21 cellular contexts compared by ENCODE assay signal in genomic region chr20:62725596-62726268, GRCh38. TPM values are rescaled to one million over a fixed set of nuclear protein-coding genes. Genes with fewer than 3 reads are reported as not detected.
A peak's percentile ranks its signal among the peaks of the same experiment; 100 is the strongest.
DNase-seq lines count a peak whose midpoint lies in the region; ATAC-seq and TF ChIP-seq lines count a peak whose summit lies in the region.
"Had no signal": no experiment of that assay in that cellular context is flagged by ENCODE, and none has a peak within 500 bp of the region (broad histone marks: within the 10 kb centered on the region; RNA-seq: fewer than 3 reads in every experiment).

No MANE protein-coding gene starts in this region.

- H3K9me3 Mint-ChIP-seq in activated naive CD8-positive, alpha-beta T cell treated with anti-CD3 and anti-CD28 coated beads, Interleukin-2, amount 10 ng/mL, durations not matched to agents 7 days and 5 days = peaks cover 11% of the 10 kb centered on the region
- peaks cover 10% of the 10 kb centered on the region for H3K9me3 Mint-ChIP-seq in activated naive CD8-positive, alpha-beta T cell treated with anti-CD3 and anti-CD28 coated beads, Interleukin-2, amount 50 U/mL, for 24 hours
- peaks cover 8% of the 10 kb centered on the region for H3K9me3 Mint-ChIP-seq in type B pancreatic cell

- H3K27ac Mint-ChIP-seq in activated naive CD8-positive, alpha-beta T cell treated with anti-CD3 and anti-CD28 coated beads, Interleukin-2, amount 10 ng/mL, durations not matched to agents 7 days and 5 days = peak overlapping the region; percentile 45
- no peak overlapping the region for H3K27ac Mint-ChIP-seq in activated naive CD8-positive, alpha-beta T cell treated with anti-CD3 and anti-CD28 coated beads, Interleukin-2, amount 50 U/mL, for 24 hours
- no peak overlapping the region for H3K27ac Mint-ChIP-seq in type B pancreatic cell

- H3K27ac ChIP-seq in KOPT-K1 (ENCODE audit: low read depth, low read length, poor library complexity, severe bottlenecking) (peak overlapping the region; percentile 94), lower lobe of right lung (no peak overlapping the region), transverse colon (peak overlapping the region; percentile 67 to 89 (median 82))
- H3K27ac ChIP-seq: SJCRH30 had no signal

- in situ Hi-C loops in transverse colon (cut with MboI; ENCODE audit: low pct_ligation_motif_present in 1 of 4, low pct_unique_long_range_greater_than_20kb in 1 of 4, low sequenced_read_pairs in 3 of 4) = no loop called here

- intact Hi-C loops in lower lobe of right lung (cut with DNase I) (no loop called here), transverse colon (cut with DNase I; ENCODE audit: low total_unique reads) (no loop called here)

- H3K27me3 Mint-ChIP-seq in activated naive CD8-positive, alpha-beta T cell treated with anti-CD3 and anti-CD28 coated beads, Interleukin-2, amount 10 ng/mL, durations not matched to agents 7 days and 5 days = peaks cover 16% of the 10 kb centered on the region
- H3K27me3 Mint-ChIP-seq in activated naive CD8-positive, alpha-beta T cell treated with anti-CD3 and anti-CD28 coated beads, Interleukin-2, amount 50 U/mL, for 24 hours = peaks cover 5% of the 10 kb centered on the region
- peaks cover 44% of the 10 kb centered on the region for H3K27me3 Mint-ChIP-seq in type B pancreatic cell

- peaks cover 52% of the 10 kb centered on the region for H3K27me3 ChIP-seq in lower lobe of right lung (ENCODE audit: low read depth)
- H3K27me3 ChIP-seq in transverse colon = peaks cover 42% of the 10 kb centered on the region

- no peaks in the 10 kb centered on the region for H3K36me3 ChIP-seq in KOPT-K1 (ENCODE audit: insufficient read depth, low read length)
- H3K36me3 ChIP-seq in lower lobe of right lung = no peaks in the 10 kb centered on the region
- no peaks in the 10 kb centered on the region for H3K36me3 ChIP-seq in transverse colon
- H3K36me3 ChIP-seq: HAP-1, SJCRH30 had no signal

- TF ChIP-seq POLR2A in transverse colon (IDR thresholded peaks at IDR 0.05) = no peak

- H3K4me3 ChIP-seq in lower lobe of right lung (no peak overlapping the region), transverse colon (no peak overlapping the region)
- H3K4me3 ChIP-seq: HAP-1, K562, SJCRH30 had no signal

- TF ChIP-seq CTCF in lower lobe of right lung (IDR thresholded peaks at IDR 0.05) (no peak), transverse colon (IDR thresholded peaks at IDR 0.05) (no peak), type B pancreatic cell (conservative IDR thresholded peaks at IDR 0.05) (no peak)

- ATAC-seq in activated naive CD8-positive, alpha-beta T cell treated with anti-CD3 and anti-CD28 coated beads, Interleukin-2, amount 10 ng/mL, durations not matched to agents 7 days and 5 days (ENCODE audit: low read depth) = no peak
- ATAC-seq in activated naive CD8-positive, alpha-beta T cell treated with anti-CD3 and anti-CD28 coated beads, Interleukin-2, amount 50 U/mL, for 24 hours = no peak
- ATAC-seq in lower lobe of right lung = no peak
- ATAC-seq: K562 had no signal

- no peak for TF ChIP-seq EP300 in transverse colon (IDR thresholded peaks at IDR 0.05; ENCODE audit: low read depth)

- peaks cover 16% of the 10 kb centered on the region for H3K4me1 Mint-ChIP-seq in activated naive CD8-positive, alpha-beta T cell treated with anti-CD3 and anti-CD28 coated beads, Interleukin-2, amount 10 ng/mL, durations not matched to agents 7 days and 5 days
- peaks cover 11% of the 10 kb centered on the region for H3K4me1 Mint-ChIP-seq in activated naive CD8-positive, alpha-beta T cell treated with anti-CD3 and anti-CD28 coated beads, Interleukin-2, amount 50 U/mL, for 24 hours
- no peaks in the 10 kb centered on the region for H3K4me1 Mint-ChIP-seq in type B pancreatic cell (ENCODE audit: unreplicated experiment)

- H3K4me3 Mint-ChIP-seq in activated naive CD8-positive, alpha-beta T cell treated with anti-CD3 and anti-CD28 coated beads, Interleukin-2, amount 10 ng/mL, durations not matched to agents 7 days and 5 days = no peak overlapping the region
- H3K4me3 Mint-ChIP-seq in activated naive CD8-positive, alpha-beta T cell treated with anti-CD3 and anti-CD28 coated beads, Interleukin-2, amount 50 U/mL, for 24 hours = no peak overlapping the region
- H3K4me3 Mint-ChIP-seq in type B pancreatic cell = no peak overlapping the region
- H3K4me3 Mint-ChIP-seq: CD4-positive, CD25-positive, alpha-beta regulatory T cell had no signal

- H3K9me3 ChIP-seq in KOPT-K1 (ENCODE audit: insufficient read depth, low read length, poor library complexity, severe bottlenecking) = peaks cover 14% of the 10 kb centered on the region
- peaks cover 5% of the 10 kb centered on the region for H3K9me3 ChIP-seq in lower lobe of right lung
- no peaks in the 10 kb centered on the region for H3K9me3 ChIP-seq in transverse colon
- H3K9me3 ChIP-seq: HAP-1 had no signal

- POLR2A ChIA-PET in activated naive CD8-positive, alpha-beta T cell treated with anti-CD3 and anti-CD28 coated beads, Interleukin-2, amount 10 ng/mL, durations not matched to agents 7 days and 5 days (lab: Charles Lee) = no interaction called here

- no peaks in the 10 kb centered on the region for H3K4me1 ChIP-seq in lower lobe of right lung
- peaks cover 0 to 24% (median 4%) of the 10 kb centered on the region in 4 donors for H3K4me1 ChIP-seq in transverse colon
- H3K4me1 ChIP-seq: HAP-1 had no signal

- DNase-seq in activated naive CD8-positive, alpha-beta T cell treated with anti-CD3 and anti-CD28 coated beads, Interleukin-2, amount 10 ng/mL, durations not matched to agents 7 days and 5 days = no peak
- no peak for DNase-seq in activated naive CD8-positive, alpha-beta T cell treated with anti-CD3 and anti-CD28 coated beads, Interleukin-2, amount 50 U/mL, for 24 hours
- DNase-seq in lower lobe of right lung (peak; percentile 32), transverse colon (no peak), type B pancreatic cell (ENCODE audit: extremely low spot score, unreplicated experiment) (no peak), NCI-H510A (lab: John Stamatoyannopoulos, UW) (no peak), NCI-H1105 (lab: John Stamatoyannopoulos, UW) (no peak)
- DNase-seq: 8988T; CD4-positive, CD25-positive, alpha-beta regulatory T cell; COR-L47; DMS 273 treated with DMSO at 0.1 percent for 48 hours; DND-41; NCI-H1417; NCI-H187; NCI-H2107; NCI-H82; SJCRH30 had no signal

- H3K36me3 Mint-ChIP-seq in activated naive CD8-positive, alpha-beta T cell treated with anti-CD3 and anti-CD28 coated beads, Interleukin-2, amount 10 ng/mL, durations not matched to agents 7 days and 5 days = peaks cover 6% of the 10 kb centered on the region
- peaks cover 2% of the 10 kb centered on the region for H3K36me3 Mint-ChIP-seq in activated naive CD8-positive, alpha-beta T cell treated with anti-CD3 and anti-CD28 coated beads, Interleukin-2, amount 50 U/mL, for 24 hours (ENCODE audit: low read depth)
- peaks cover 4% of the 10 kb centered on the region for H3K36me3 Mint-ChIP-seq in type B pancreatic cell
- H3K36me3 Mint-ChIP-seq: CD4-positive, CD25-positive, alpha-beta regulatory T cell had no signal

- WGBS in transverse colon (ENCODE audit: low coverage in 1 of 2), 2 donors = 60 to 80% methylated on average over 1 to 15 of the region's 15 CpGs

RNA-seq across cellular contexts. Expression of gene NTSR1, which starts 17.1 kb away (rescaled TPM):
- under 1 TPM; 0.33 to 0.37 TPM for total RNA-seq in activated naive CD8-positive, alpha-beta T cell treated with anti-CD3 and anti-CD28 coated beads, Interleukin-2, amount 10 ng/mL, durations not matched to agents 7 days and 5 days
- total RNA-seq in lower lobe of right lung (not detected), transverse colon (10 to 100 TPM in 1 of 4 donors, 1 to 10 TPM in 3; 1.5 to 23.9 (median 4.7) TPM), type B pancreatic cell (ENCODE audit: low replicate concordance) (0.24 TPM in 1 of 2 replicates, not detected in the other)
- total RNA-seq: G401 had no signal
